16 cellular contexts compared by ENCODE assay signal in genomic region chr2:180969124-180969523, GRCh38. TPM values are rescaled to one million over a fixed set of nuclear protein-coding genes. Genes with fewer than 3 reads are reported as not detected.
DNase-seq lines count a peak whose midpoint lies in the region; ATAC-seq and TF ChIP-seq lines count a peak whose summit lies in the region.
"Had no signal": no experiment of that assay in that cellular context is flagged by ENCODE, and none has a peak within 500 bp of the region (broad histone marks: within the 10 kb centered on the region; RNA-seq: fewer than 3 reads in every experiment).

No MANE protein-coding gene starts in this region.

- no peak for TF ChIP-seq POLR2A in testis (IDR thresholded peaks at IDR 0.05)

- H3K4me2 ChIP-seq in SK-N-SH: no peak overlapping the region
- H3K4me2 ChIP-seq: GM23338 had no signal

- H3K4me1 ChIP-seq in SK-N-SH (ENCODE audit: control insufficient read depth in 1 of 2, insufficient read depth in 2 of 2, low read depth in 1 of 2, low read length in 1 of 2) (no peaks in the 10 kb centered on the region), testis (no peaks in the 10 kb centered on the region)

- no peak for TF ChIP-seq EP300 in SK-N-SH (IDR thresholded peaks at IDR 0.05; ENCODE audit: borderline replicate concordance in 1 of 2, low read depth in 1 of 2, low read length in 1 of 2)

- no peaks in the 10 kb centered on the region for H3K36me3 ChIP-seq in SK-N-SH (replicated peaks in 1 of 2; ENCODE audit: control insufficient read depth in 1 of 2, insufficient read depth in 2 of 2, low read length in 1 of 2)
- no peaks in the 10 kb centered on the region for H3K36me3 ChIP-seq in testis (ENCODE audit: low read depth, missing control alignments)

- TF ChIP-seq RAD21 in SK-N-SH (IDR thresholded peaks at IDR 0.05; ENCODE audit: low read length): no peak

- no peak overlapping the region for H2AFZ ChIP-seq in SK-N-SH (ENCODE audit: low read depth)
- H2AFZ ChIP-seq: GM23338 had no signal

- POLR2A ChIA-PET in SK-N-SH (lab: Yijun Ruan, JAX): interaction anchor here (1.6 kb wide), 1 partner anchor 12 kb away, joined by 6 read pairs; the partner anchor contains the start of gene UBE2E3

- H3K9ac ChIP-seq in SK-N-SH: no peak overlapping the region

- H3K27me3 ChIP-seq in SK-N-SH (ENCODE audit: insufficient read depth) (no peaks in the 10 kb centered on the region), testis (no peaks in the 10 kb centered on the region)

- 77% methylated on average over 1 of the region's 1 CpG for WGBS in SK-N-SH (ENCODE audit: low lambda C conversion rate)
- 41 to 52% methylated on average over 1 of the region's 1 CpG for WGBS in testis, 2 donors

- H3F3A ChIP-seq in SK-N-SH (replicated peaks; ENCODE audit: insufficient read depth): no peaks in the 10 kb centered on the region

- TF ChIP-seq CTCF in SK-N-SH (IDR thresholded peaks at IDR 0.05): no peak
- no peak for TF ChIP-seq CTCF in LNCaP clone FGC (IDR thresholded peaks at IDR 0.05; ENCODE audit: control insufficient read depth, extremely low read depth, insufficient read depth)
- no peak for TF ChIP-seq CTCF in fibroblast of the aortic adventitia (IDR thresholded peaks at IDR 0.05; ENCODE audit: insufficient read depth, low read length)
- TF ChIP-seq CTCF in testis (IDR thresholded peaks at IDR 0.05): no peak

- DNase-seq in SK-N-SH: no peak
- DNase-seq in LNCaP clone FGC (ENCODE audit: low read depth): peak; percentile 73
- peak; percentile 35 for DNase-seq in fibroblast of the aortic adventitia (ENCODE audit: low read depth)
- DNase-seq in activated effector memory CD4-positive, alpha-beta T cell treated with Interleukin-2 at 50 U/mL for 16 hours: no peak
- DNase-seq in testis: no peak
- DNase-seq: C1 segment of cervical spinal cord; Calu3; CD4-positive, alpha-beta memory T cell; COR-L47; DMS79; EL; GDM1; H9 had no signal

- H3K4me3 ChIP-seq in SK-N-SH (ENCODE audit: low read depth in 2 of 2, low read length in 1 of 2) (no peak overlapping the region), LNCaP clone FGC (ENCODE audit: low read depth, low read length) (no peak overlapping the region), fibroblast of the aortic adventitia (ENCODE audit: low read depth, low read length) (no peak overlapping the region), testis (no peak overlapping the region)
- H3K4me3 ChIP-seq: GM12878, GM23338 had no signal

- no peaks in the 10 kb centered on the region for H3K9me3 ChIP-seq in SK-N-SH
- H3K9me3 ChIP-seq in testis: no peaks in the 10 kb centered on the region

- no peaks in the 10 kb centered on the region for H4K20me1 ChIP-seq in SK-N-SH (ENCODE audit: insufficient read depth)

- ATAC-seq in SK-N-SH treated with all-trans-retinoic acid at 6 μM for 48 hours: no peak
- ATAC-seq: GM12878, GM23338 had no signal

- no peak overlapping the region for H3K27ac ChIP-seq in SK-N-SH (ENCODE audit: low read depth in 2 of 2, low read length in 1 of 2)
- H3K27ac ChIP-seq in testis: no peak overlapping the region

- H3K9me2 ChIP-seq in SK-N-SH: no peaks in the 10 kb centered on the region

- CTCF ChIA-PET in SK-N-SH (lab: Yijun Ruan, JAX): interaction anchor here (1.9 kb wide), 1 partner anchor 11 kb away, joined by 16 read pairs; the partner anchor contains the start of gene UBE2E3

- intact Hi-C loops in testis (cut with DNase I; ENCODE audit: low total_unique reads): no loop called here

- no peaks in the 10 kb centered on the region for H3K79me2 ChIP-seq in SK-N-SH (ENCODE audit: insufficient read depth)

TF ChIP-seq in SK-N-SH treated with all-trans-retinoic acid at 6 μM for 48 hours, 23 proteins besides CTCF, POLR2A, EP300 and RAD21:
- TF ChIP-seq ISL1 (CRISPR knock-in tag; IDR thresholded peaks at IDR 0.05): peak; percentile 61
- TF ChIP-seq TSHZ2 (CRISPR knock-in tag; IDR thresholded peaks at IDR 0.05): no peak
- TF ChIP-seq ZFP30 (CRISPR knock-in tag; IDR thresholded peaks at IDR 0.05): no peak
- no peak for TF ChIP-seq ZFP3 (CRISPR knock-in tag; IDR thresholded peaks at IDR 0.05)

TF ChIP-seq in SK-N-SH, 30 proteins besides CTCF, POLR2A, EP300 and RAD21:
- no peak for TF ChIP-seq TAF1 (IDR thresholded peaks at IDR 0.05; ENCODE audit: borderline replicate concordance, low read depth, low read length)
- no peak for TF ChIP-seq RFX5 (IDR thresholded peaks at IDR 0.05; ENCODE audit: low read length)
- TF ChIP-seq TEAD4 (IDR thresholded peaks at IDR 0.05; ENCODE audit: borderline replicate concordance, insufficient read depth): no peak
- no peak for TF ChIP-seq FOSL2 (IDR thresholded peaks at IDR 0.05; ENCODE audit: borderline replicate concordance, low read depth)
- no peak for TF ChIP-seq GATA2 (CRISPR knock-in tag; IDR thresholded peaks at IDR 0.05)
- no peak for TF ChIP-seq POLR2AphosphoS5 (IDR thresholded peaks at IDR 0.05; ENCODE audit: low read depth, low read length)
- TF ChIP-seq, protein P1, sequence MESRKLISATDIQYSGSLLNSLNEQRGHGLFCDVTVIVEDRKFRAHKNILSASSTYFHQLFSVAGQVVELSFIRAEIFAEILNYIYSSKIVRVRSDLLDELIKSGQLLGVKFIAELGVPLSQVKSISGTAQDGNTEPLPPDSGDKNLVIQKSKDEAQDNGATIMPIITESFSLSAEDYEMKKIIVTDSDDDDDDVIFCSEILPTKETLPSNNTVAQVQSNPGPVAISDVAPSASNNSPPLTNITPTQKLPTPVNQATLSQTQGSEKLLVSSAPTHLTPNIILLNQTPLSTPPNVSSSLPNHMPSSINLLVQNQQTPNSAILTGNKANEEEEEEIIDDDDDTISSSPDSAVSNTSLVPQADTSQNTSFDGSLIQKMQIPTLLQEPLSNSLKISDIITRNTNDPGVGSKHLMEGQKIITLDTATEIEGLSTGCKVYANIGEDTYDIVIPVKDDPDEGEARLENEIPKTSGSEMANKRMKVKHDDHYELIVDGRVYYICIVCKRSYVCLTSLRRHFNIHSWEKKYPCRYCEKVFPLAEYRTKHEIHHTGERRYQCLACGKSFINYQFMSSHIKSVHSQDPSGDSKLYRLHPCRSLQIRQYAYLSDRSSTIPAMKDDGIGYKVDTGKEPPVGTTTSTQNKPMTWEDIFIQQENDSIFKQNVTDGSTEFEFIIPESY (IDR thresholded peaks at IDR 0.05; ENCODE audit: borderline replicate concordance, low read depth): no peak
- TF ChIP-seq, protein P2, sequence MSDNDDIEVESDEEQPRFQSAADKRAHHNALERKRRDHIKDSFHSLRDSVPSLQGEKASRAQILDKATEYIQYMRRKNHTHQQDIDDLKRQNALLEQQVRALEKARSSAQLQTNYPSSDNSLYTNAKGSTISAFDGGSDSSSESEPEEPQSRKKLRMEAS (IDR thresholded peaks at IDR 0.05; ENCODE audit: low read depth): no peak
- TF ChIP-seq GABPA (IDR thresholded peaks at IDR 0.05; ENCODE audit: low read depth): no peak
- no peak for TF ChIP-seq USF1 (IDR thresholded peaks at IDR 0.05; ENCODE audit: borderline replicate concordance, low read depth)
- no peak for TF ChIP-seq EZH2phosphoT487 (IDR thresholded peaks at IDR 0.05; ENCODE audit: borderline replicate concordance, low read depth)

RNA-seq across cellular contexts. Expression of gene UBE2E3, which starts 11.3 kb away (rescaled TPM):
- 62.9 and 71.1 TPM in 2 replicates for polyA plus RNA-seq in SK-N-SH (2012; rRNA removed)
- 94.7 and 109 TPM in 2 replicates for polyA plus RNA-seq in SK-N-SH (2012; cell fraction: cytosol; rRNA removed)
- polyA plus RNA-seq in SK-N-SH (2012; cell fraction: nucleus; rRNA removed): 20.6 and 50.7 TPM in 2 replicates
- 26.8 and 172 TPM in 2 replicates for total RNA-seq in fibroblast of the aortic adventitia (ENCODE audit: low replicate concordance)
- total RNA-seq in testis: 100 to 1,000 TPM; 113 to 138 TPM
- polyA plus RNA-seq in testis (ENCODE audit: insufficient read depth, low read depth, low replicate concordance): 111 TPM

Comparison
In these comparisons a context has a peak if more than half of its experiments do, and no peak if none do; other contexts are left out.
1. DNase-seq: peak in LNCaP clone FGC (single experiment) and fibroblast of the aortic adventitia (single experiment); none in SK-N-SH (single experiment), activated effector memory CD4-positive, alpha-beta T cell treated with Interleukin-2 at 50 U/mL for 16 hours (single experiment) and testis (single experiment).